In the genomic region with DNA sequence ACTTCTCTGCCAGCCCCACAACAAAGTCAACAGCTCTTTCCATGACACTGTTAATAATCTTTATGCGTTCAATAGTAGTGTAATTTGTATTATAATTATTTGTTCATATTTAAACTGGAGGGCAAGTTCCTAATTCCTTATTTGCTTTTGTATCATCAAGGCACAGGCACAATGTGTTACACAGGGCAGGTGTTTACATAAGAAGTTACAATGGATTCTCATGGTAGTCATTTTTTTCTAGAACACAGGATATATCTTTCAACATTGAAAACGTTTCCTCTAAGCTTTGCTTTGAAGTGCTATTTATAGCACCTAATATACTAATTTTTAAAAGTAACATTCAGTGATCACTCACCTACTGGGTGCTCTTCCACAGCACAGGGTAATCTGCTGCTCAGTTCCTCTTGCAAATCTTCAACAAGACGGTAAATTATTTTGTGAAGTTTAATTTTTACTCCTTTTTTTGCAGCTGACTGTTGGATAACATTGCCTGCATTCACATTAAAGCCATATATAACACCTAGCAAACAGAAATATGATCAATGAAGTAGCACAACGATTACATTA, we compare ENCODE assay signal across 16 cellular contexts.
"Had no signal": no experiment of that assay in that cellular context is flagged by ENCODE, and none has a peak within 500 bp of the region (broad histone marks: within the 10 kb centered on the region; RNA-seq: fewer than 3 reads in every experiment).

No MANE protein-coding gene starts in this region.

- ATAC-seq: activated CD8-positive, alpha-beta T cell treated with anti-CD3 and anti-CD28 coated beads for 36 hours; activated T-cell treated with anti-CD3 and anti-CD28 coated beads, Interleukin-2, amount 50 U/mL, for 72 hours had no signal

- H3K27ac ChIP-seq: right atrium auricular region, transverse colon, vagina had no signal

- H3K27me3 ChIP-seq: right atrium auricular region, transverse colon, vagina had no signal

- H3K4me1 ChIP-seq: vagina had no signal

- DNase-seq: activated B cell treated with CpG ODN at 0.5 μM for 24 hours; activated CD4-positive, alpha-beta T cell treated with anti-CD3 and anti-CD28 coated beads for 48 hours; activated CD8-positive, alpha-beta T cell treated with anti-CD3 and anti-CD28 coated beads for 36 hours; activated gamma-delta T cell treated with Interleukin-2 at 50 U/mL for 16 hours; activated T-cell treated with anti-CD3 and anti-CD28 coated beads, Interleukin-2, amount 50 U/mL, for 72 hours; amniotic stem cell; caudate nucleus; foreskin melanocyte; occipital lobe; small intestine; stimulated activated CD4-positive, alpha-beta T cell treated with anti-CD3 and anti-CD28 coated beads, Interleukin-4, amount 100 ng/mL, for 24 hours; stimulated activated naive CD4-positive, alpha-beta T cell; substantia nigra; transverse colon had no signal

- H3K9me3 ChIP-seq: right atrium auricular region, transverse colon, vagina had no signal

- H3K4me3 ChIP-seq: right atrium auricular region, transverse colon, vagina had no signal
